Comparison of ENCODE assay signal across 8 cellular contexts in genomic region chr10:104659809-104660208, GRCh38. TPM values are rescaled to one million over a fixed set of nuclear protein-coding genes. Genes with fewer than 3 reads are reported as not detected.
"Had no signal": no experiment of that assay in that cellular context is flagged by ENCODE, and none has a peak within 500 bp of the region (broad histone marks: within the 10 kb centered on the region; RNA-seq: fewer than 3 reads in every experiment).

No MANE protein-coding gene starts in this region.

- H3K4me3 ChIP-seq: GM23248 had no signal

- H3K27ac Mint-ChIP-seq: H9, HFFc6, IgD-negative memory B cell had no signal

- H3K36me3 Mint-ChIP-seq: IgD-negative memory B cell had no signal

- H3K9me3 Mint-ChIP-seq: H9, HFFc6 had no signal

- H3K4me3 Mint-ChIP-seq: H9, HFFc6, IgD-negative memory B cell had no signal

- DNase-seq: GM23248, H9, HCEC 1CT, HFFc6, KBM-7 had no signal

- H3K27ac ChIP-seq: GM23248, HL-60, KMS-11 had no signal

- H3K4me2 ChIP-seq: KMS-11 had no signal

- H3K9ac ChIP-seq: GM23248, KMS-11 had no signal

- H3K4me1 Mint-ChIP-seq: IgD-negative memory B cell had no signal

- H2AFZ ChIP-seq: GM23248 had no signal

RNA-seq across cellular contexts. Expression of gene SORCS3, which starts 18.7 kb away (rescaled TPM):
- total RNA-seq: GM23248, HFFc6 had no signal
- polyA plus RNA-seq: GM23248, IgD-negative memory B cell had no signal
